ENCODE assay signal across 8 cellular contexts in genomic region chr1:117654485-117655219, GRCh38. TPM values are rescaled to one million over a fixed set of nuclear protein-coding genes. Genes with fewer than 3 reads are reported as not detected.
DNase-seq lines count a peak whose midpoint lies in the region; ATAC-seq, FAIRE-seq and TF ChIP-seq lines count a peak whose summit lies in the region.

No MANE protein-coding gene starts in this region.

- H3K36me3 Mint-ChIP-seq in activated naive CD8-positive, alpha-beta T cell treated with anti-CD3 and anti-CD28 coated beads, Interleukin-2, amount 10 ng/mL, durations not matched to agents 7 days and 5 days, result no peaks in the 10 kb centered on the region

- H3K27me3 ChIP-seq in GM06990 (replicated peaks; ENCODE audit: control insufficient read depth, insufficient read depth, low read length), result no peaks in the 10 kb centered on the region; the same call in 1 of the 2 replicates

- H3K36me3 ChIP-seq in GM06990 (ENCODE audit: control insufficient read depth, insufficient read depth, low read length), result no peaks in the 10 kb centered on the region
- no peaks in the 10 kb centered on the region for H3K36me3 ChIP-seq in kidney (ENCODE audit: control insufficient read depth in 1 of 2, insufficient read depth in 2 of 2, low read length in 2 of 2)

- H3K27ac ChIP-seq in kidney (ENCODE audit: low read depth in 2 of 2, low read length in 2 of 2), result no peak overlapping the region

- H3K27ac Mint-ChIP-seq in activated naive CD8-positive, alpha-beta T cell treated with anti-CD3 and anti-CD28 coated beads, Interleukin-2, amount 10 ng/mL, durations not matched to agents 7 days and 5 days, result peak overlapping the region; percentile 84

- H3K9me3 Mint-ChIP-seq in activated naive CD8-positive, alpha-beta T cell treated with anti-CD3 and anti-CD28 coated beads, Interleukin-2, amount 10 ng/mL, durations not matched to agents 7 days and 5 days, result no peaks in the 10 kb centered on the region

- no peak overlapping the region for H3K9ac ChIP-seq in kidney (ENCODE audit: low read length in 2 of 2)

- FAIRE-seq in kidney (lab: Jason Lieb, UNC), result no peak

- ATAC-seq in GM19468 (IDR thresholded peaks at IDR 0.05; ENCODE audit: extremely low read depth, unreplicated experiment), result peak; percentile 77
- peak; percentile 87 for ATAC-seq in HG03469 (IDR thresholded peaks at IDR 0.05; ENCODE audit: unreplicated experiment)
- peak; percentile 5 for ATAC-seq in activated naive CD8-positive, alpha-beta T cell treated with anti-CD3 and anti-CD28 coated beads, Interleukin-2, amount 10 ng/mL, durations not matched to agents 7 days and 5 days (ENCODE audit: low read depth)

- no peak for TF ChIP-seq CTCF in GM06990 (IDR thresholded peaks at IDR 0.05; ENCODE audit: insufficient read depth, low read length, poor library complexity, severe bottlenecking)
- TF ChIP-seq CTCF in kidney (IDR thresholded peaks at IDR 0.05; ENCODE audit: borderline replicate concordance, extremely low read depth, insufficient read depth), result no peak

- peaks cover 67% of the 10 kb centered on the region for H3K4me1 Mint-ChIP-seq in activated naive CD8-positive, alpha-beta T cell treated with anti-CD3 and anti-CD28 coated beads, Interleukin-2, amount 10 ng/mL, durations not matched to agents 7 days and 5 days

- no peaks in the 10 kb centered on the region for H3K9me3 ChIP-seq in kidney (ENCODE audit: control insufficient read depth in 1 of 2, low read length in 2 of 2)

- no peak overlapping the region; the same call in 1 of the 2 replicates for H3K4me3 ChIP-seq in GM06990 (replicated peaks; ENCODE audit: low read depth, low read length)
- no peak overlapping the region for H3K4me3 ChIP-seq in kidney (ENCODE audit: low read length in 2 of 2)

- intact Hi-C loops in kidney (cut with DNase I), result no loop called here

- H3K4me3 Mint-ChIP-seq in activated naive CD8-positive, alpha-beta T cell treated with anti-CD3 and anti-CD28 coated beads, Interleukin-2, amount 10 ng/mL, durations not matched to agents 7 days and 5 days, result peak overlapping the region; percentile 83

- DNase-seq in GM06990 (ENCODE audit: extremely low read depth, insufficient read length) (peak; percentile 82), kidney (no peak), dedifferentiated amniotic fluid mesenchymal stem cell (ENCODE audit: extremely low spot score) (no peak), COR-L47 (lab: John Stamatoyannopoulos, UW) (no peak), GM03348 (ENCODE audit: low spot score) (no peak)
- peak; percentile 44 for DNase-seq in activated naive CD8-positive, alpha-beta T cell treated with anti-CD3 and anti-CD28 coated beads, Interleukin-2, amount 10 ng/mL, durations not matched to agents 7 days and 5 days

- no peaks in the 10 kb centered on the region for H3K4me1 ChIP-seq in kidney (ENCODE audit: control insufficient read depth in 1 of 2, insufficient read depth in 1 of 2, low read depth in 1 of 2, low read length in 2 of 2)

- peaks cover 4% of the 10 kb centered on the region for H3K27me3 Mint-ChIP-seq in activated naive CD8-positive, alpha-beta T cell treated with anti-CD3 and anti-CD28 coated beads, Interleukin-2, amount 10 ng/mL, durations not matched to agents 7 days and 5 days

- POLR2A ChIA-PET in activated naive CD8-positive, alpha-beta T cell treated with anti-CD3 and anti-CD28 coated beads, Interleukin-2, amount 10 ng/mL, durations not matched to agents 7 days and 5 days (lab: Charles Lee), result interaction anchor here (1.2 to 10.4 kb wide), 3 partner anchors 11 to 47 kb away, joined by 3 to 116 read pairs (median 18); partner anchors contain the start of gene TENT5C

RNA-seq across cellular contexts. Expression of gene TENT5C, which starts 48.8 kb away (rescaled TPM):
- 10 to 100 TPM; 18.4 to 18.8 TPM for total RNA-seq in activated naive CD8-positive, alpha-beta T cell treated with anti-CD3 and anti-CD28 coated beads, Interleukin-2, amount 10 ng/mL, durations not matched to agents 7 days and 5 days
- total RNA-seq in kidney, result 22.2 TPM
- 6.1 TPM for polyA plus RNA-seq in kidney (ENCODE audit: insufficient read depth, low read depth, low replicate concordance)

Comparison
In these comparisons a context has a peak if more than half of its experiments do, and no peak if none do; other contexts are left out.
1. DNase-seq: peak in GM06990 (single experiment) and activated naive CD8-positive, alpha-beta T cell treated with anti-CD3 and anti-CD28 coated beads, Interleukin-2, amount 10 ng/mL, durations not matched to agents 7 days and 5 days (single experiment); none in kidney (single experiment), dedifferentiated amniotic fluid mesenchymal stem cell (single experiment), COR-L47 (single experiment) and GM03348 (single experiment).
2. ATAC-seq: peak in every context shown above with its lines; median percentile 87 in HG03469; 77 in GM19468; 5 in activated naive CD8-positive, alpha-beta T cell treated with anti-CD3 and anti-CD28 coated beads, Interleukin-2, amount 10 ng/mL, durations not matched to agents 7 days and 5 days.